Comparison of ENCODE assay signal across 24 cellular contexts in genomic region chr16:55351936-55352335, GRCh38. TPM values are rescaled to one million over a fixed set of nuclear protein-coding genes. Genes with fewer than 3 reads are reported as not detected.
DNase-seq lines count a peak whose midpoint lies in the region; ATAC-seq, FAIRE-seq and TF ChIP-seq lines count a peak whose summit lies in the region.
"Had no signal": no experiment of that assay in that cellular context is flagged by ENCODE, and none has a peak within 500 bp of the region (broad histone marks: within the 10 kb centered on the region; RNA-seq: fewer than 3 reads in every experiment).

No MANE protein-coding gene starts in this region.

- ATAC-seq in HepG2 (peak; percentile 48; the same call in 2 of the 3 replicates), right lobe of liver (no peak)
- no peak for ATAC-seq in activated naive CD8-positive, alpha-beta T cell treated with anti-CD3 and anti-CD28 coated beads, Interleukin-2, amount 50 U/mL, for 24 hours

- no peak overlapping the region for H3K4me3 Mint-ChIP-seq in activated naive CD8-positive, alpha-beta T cell treated with anti-CD3 and anti-CD28 coated beads, Interleukin-2, amount 50 U/mL, for 24 hours
- H3K4me3 Mint-ChIP-seq: B cell; CD4-positive, alpha-beta memory T cell had no signal

- BruUV-seq in HepG2 (replicated peaks; lab: Mats Ljungman, UMichigan) = no TSS peak

- no peak for FAIRE-seq in HepG2 (lab: Jason Lieb, UNC)
- FAIRE-seq: A204.1, G401.6, GM12892, GM19239, H1 had no signal

- peaks cover 17% of the 10 kb centered on the region for H3K27me3 Mint-ChIP-seq in activated naive CD8-positive, alpha-beta T cell treated with anti-CD3 and anti-CD28 coated beads, Interleukin-2, amount 50 U/mL, for 24 hours

- H3K79me2 ChIP-seq in HepG2 (ENCODE audit: insufficient read depth, low read length) = no peaks in the 10 kb centered on the region

- no peaks in the 10 kb centered on the region for H3K9me3 Mint-ChIP-seq in activated naive CD8-positive, alpha-beta T cell treated with anti-CD3 and anti-CD28 coated beads, Interleukin-2, amount 50 U/mL, for 24 hours

- H3K27ac Mint-ChIP-seq in activated naive CD8-positive, alpha-beta T cell treated with anti-CD3 and anti-CD28 coated beads, Interleukin-2, amount 50 U/mL, for 24 hours = no peak overlapping the region
- H3K27ac Mint-ChIP-seq: B cell; CD4-positive, alpha-beta memory T cell had no signal

- CTCF ChIA-PET in HepG2 (lab: Yijun Ruan, JAX; ENCODE audit: low intra/inter-chr PET ratio, low total read pairs) = no interaction called here

- H3K4me1 ChIP-seq in HepG2 (ENCODE audit: insufficient read depth, low read length) (no peaks in the 10 kb centered on the region), right lobe of liver (no peaks in the 10 kb centered on the region)

- intact Hi-C loops in HepG2 (cut with micrococcal nuclease; ENCODE audit: unreplicated experiment) (no loop called here), right lobe of liver (cut with DNase I) (no loop called here)

- no peak overlapping the region for H3K27ac ChIP-seq in HepG2 (ENCODE audit: extremely low read length, insufficient read depth, low read length)
- no peak overlapping the region for H3K27ac ChIP-seq in right lobe of liver
- H3K27ac ChIP-seq: 22Rv1, GM23248 had no signal

- peak; percentile 11 for DNase-seq in HepG2 (ENCODE audit: low spot score)
- DNase-seq in right lobe of liver = no peak
- DNase-seq in ecto neural progenitor cell (ENCODE audit: low spot score) = peak; percentile 22
- peak; percentile 68 for DNase-seq in islet precursor cell
- DNase-seq in activated naive CD8-positive, alpha-beta T cell treated with anti-CD3 and anti-CD28 coated beads, Interleukin-2, amount 50 U/mL, for 24 hours = no peak
- DNase-seq in NCI-H1694 treated with DMSO at 0.1 percent for 48 hours (lab: John Stamatoyannopoulos, UW) = no peak
- DNase-seq in activated effector memory CD4-positive, alpha-beta T cell treated with anti-CD3 and anti-CD28 coated beads, Interleukin-2, amount 50 U/mL, for 16 hours = no peak
- DNase-seq: C1 segment of cervical spinal cord; Calu3; CD4-positive, alpha-beta memory T cell; COR-L47; DMS53; DMS79 treated with DMSO at 0.1 percent for 48 hours; GM23248; H7; HCEC 1CT had no signal

- H3K4me1 Mint-ChIP-seq in activated naive CD8-positive, alpha-beta T cell treated with anti-CD3 and anti-CD28 coated beads, Interleukin-2, amount 50 U/mL, for 24 hours = no peaks in the 10 kb centered on the region
- H3K4me1 Mint-ChIP-seq: CD4-positive, alpha-beta memory T cell had no signal

- H2AFZ ChIP-seq in HepG2 (ENCODE audit: low read length) = no peak overlapping the region
- H2AFZ ChIP-seq: GM23248 had no signal

- no peak overlapping the region for H3K4me3 ChIP-seq in HepG2 (replicated peaks in 1 of 3; ENCODE audit: insufficient read depth in 1 of 3, low read depth in 2 of 3, low read length in 3 of 3)
- H3K4me3 ChIP-seq in right lobe of liver = no peak overlapping the region
- H3K4me3 ChIP-seq: GM23248 had no signal

- H3K36me3 ChIP-seq in HepG2 (replicated peaks in 1 of 2; ENCODE audit: control insufficient read depth in 1 of 2, insufficient read depth in 2 of 2, low read length in 2 of 2) = no peaks in the 10 kb centered on the region
- H3K36me3 ChIP-seq in right lobe of liver = no peaks in the 10 kb centered on the region

- no peaks in the 10 kb centered on the region for H3K36me3 Mint-ChIP-seq in activated naive CD8-positive, alpha-beta T cell treated with anti-CD3 and anti-CD28 coated beads, Interleukin-2, amount 50 U/mL, for 24 hours (ENCODE audit: low read depth)
- H3K36me3 Mint-ChIP-seq: CD4-positive, alpha-beta memory T cell had no signal

- TF ChIP-seq POLR2A in HepG2 (IDR thresholded peaks at IDR 0.05; ENCODE audit: insufficient read depth in 1 of 2, low read depth in 2 of 2, low read length in 2 of 2) (no peak), right lobe of liver (IDR thresholded peaks at IDR 0.05) (no peak)

- no peak for TF ChIP-seq RAD21 in HepG2 (CRISPR knock-in tag; IDR thresholded peaks at IDR 0.05)

- no peak for TF ChIP-seq CTCF in HepG2 (CRISPR knock-in tag; IDR thresholded peaks at IDR 0.05)
- TF ChIP-seq CTCF in right lobe of liver (IDR thresholded peaks at IDR 0.05) = no peak

- 21% methylated on average over 2 of the region's 3 CpGs for WGBS in HepG2 (ENCODE audit: low lambda C conversion rate)
- WGBS in right lobe of liver (ENCODE audit: insufficient coverage, low coverage, low lambda C conversion rate, missing lambda C conversion rate) = 65% methylated on average over 2 of the region's 3 CpGs

- H3K9ac ChIP-seq in HepG2 (ENCODE audit: insufficient read depth, low read depth, low read length) = no peak overlapping the region
- H3K9ac ChIP-seq: GM23248 had no signal

- H3K27me3 ChIP-seq in HepG2 (ENCODE audit: control insufficient read depth in 1 of 2, insufficient read depth in 2 of 2, low read length in 2 of 2) (no peaks in the 10 kb centered on the region; a peak in 1 of 5 replicates), right lobe of liver (no peaks in the 10 kb centered on the region)

- POLR2A ChIA-PET in HepG2 (lab: Yijun Ruan, JAX) = no interaction called here

- no peaks in the 10 kb centered on the region for H3K9me3 ChIP-seq in HepG2 (ENCODE audit: low read length)
- no peaks in the 10 kb centered on the region for H3K9me3 ChIP-seq in right lobe of liver

- in situ Hi-C loops in HepG2 (cut with HindIII; ENCODE audit: extremely low pct_ligation_motif_present, low pct_unique_long_range_greater_than_20kb) = no loop called here

- no peak overlapping the region for H3K4me2 ChIP-seq in HepG2 (ENCODE audit: low read depth, low read length)

- TF ChIP-seq EP300 in HepG2 (IDR thresholded peaks at IDR 0.05; ENCODE audit: low read depth in 2 of 2, low read length in 2 of 2) = no peak
- no peak for TF ChIP-seq EP300 in HepG2 (CRISPR knock-in tag; IDR thresholded peaks at IDR 0.05; ENCODE audit: borderline replicate concordance)

- H4K20me1 ChIP-seq in HepG2 (ENCODE audit: insufficient read depth, low read length) = no peaks in the 10 kb centered on the region

TF ChIP-seq in HepG2, 621 proteins besides CTCF, POLR2A, EP300 and RAD21 (continues in another document):
- no peak for TF ChIP-seq AGO1 (IDR thresholded peaks at IDR 0.05; ENCODE audit: low read depth, low read length, poor library complexity, severe bottlenecking)
- no peak for TF ChIP-seq YY1 (IDR thresholded peaks at IDR 0.05; ENCODE audit: insufficient read depth, insufficient replicate concordance, low read depth, low read length)
- TF ChIP-seq ZNF7 (CRISPR knock-in tag; IDR thresholded peaks at IDR 0.05) = no peak
- TF ChIP-seq ZMAT3 (CRISPR knock-in tag; conservative IDR thresholded peaks at IDR 0.05) = no peak

RNA-seq across cellular contexts. Expression of gene IRX6, which starts 27.9 kb away (rescaled TPM):
- total RNA-seq in HepG2 (2016; rRNA removed; fragmentation: Illumina TruSeq; extraction: Trizol) = not detected in 2 replicates
- not detected in 2 replicates for total RNA-seq in HepG2 (2016; cell fraction: cytosol; rRNA removed; fragmentation: Illumina TruSeq; extraction: Trizol; ENCODE audit: low read depth)
- total RNA-seq in HepG2 (2016; cell fraction: insoluble cytoplasmic fraction; rRNA removed; fragmentation: Illumina TruSeq; extraction: Trizol) = not detected in 2 replicates
- not detected in 2 replicates for total RNA-seq in HepG2 (2016; cell fraction: membrane; rRNA removed; fragmentation: Illumina TruSeq; extraction: Trizol)
- not detected in 2 replicates for total RNA-seq in HepG2 (2016; cell fraction: nucleus; rRNA removed; fragmentation: Illumina TruSeq; extraction: Trizol)
- polyA plus RNA-seq in HepG2 (2011; rRNA removed) = not detected in 2 replicates
- polyA plus RNA-seq in HepG2 (2011; cell fraction: cytosol; rRNA removed) = not detected in 2 replicates
- not detected in 2 replicates for polyA plus RNA-seq in HepG2 (2011; cell fraction: nucleus; rRNA removed)
- not detected in 2 replicates for polyA plus RNA-seq in HepG2 (2012)
- polyA plus RNA-seq in HepG2 (2016; cell fraction: cytosol; fragmentation: Illumina TruSeq; extraction: Trizol; ENCODE audit: low read depth) = not detected in 2 replicates
- polyA plus RNA-seq in HepG2 (2016; cell fraction: insoluble cytoplasmic fraction; fragmentation: Illumina TruSeq; extraction: Trizol; ENCODE audit: low read depth) = not detected in 2 replicates
- not detected in 2 replicates for polyA plus RNA-seq in HepG2 (2016; cell fraction: membrane; fragmentation: Illumina TruSeq; extraction: Trizol; ENCODE audit: low read depth)
- polyA plus RNA-seq in HepG2 (2016; cell fraction: nucleus; fragmentation: Illumina TruSeq; extraction: Trizol; ENCODE audit: insufficient read depth, low read depth) = not detected in 2 replicates
- polyA minus RNA-seq in HepG2 (2011; rRNA and poly(A)+ RNA removed; ENCODE audit: low replicate concordance) = not detected in 2 replicates
- polyA minus RNA-seq in HepG2 (2011; cell fraction: cytosol; rRNA and poly(A)+ RNA removed) = not detected in 2 replicates
- not detected in 2 replicates for polyA minus RNA-seq in HepG2 (2011; cell fraction: nucleus; rRNA and poly(A)+ RNA removed)
- not detected for total RNA-seq in right lobe of liver
- total RNA-seq: Calu3; CD4-positive, alpha-beta memory T cell; GM23248; H7 had no signal
- polyA plus RNA-seq: AG04450; CD4-positive, alpha-beta memory T cell; GM23248; H1 had no signal

Comparison
In these comparisons a context has a peak if more than half of its experiments do, and no peak if none do; other contexts are left out.
1. DNase-seq: peak in HepG2 (single experiment), ecto neural progenitor cell (single experiment) and islet precursor cell (single experiment); none in right lobe of liver (0 of 3), activated naive CD8-positive, alpha-beta T cell treated with anti-CD3 and anti-CD28 coated beads, Interleukin-2, amount 50 U/mL, for 24 hours (single experiment), NCI-H1694 treated with DMSO at 0.1 percent for 48 hours (single experiment) and activated effector memory CD4-positive, alpha-beta T cell treated with anti-CD3 and anti-CD28 coated beads, Interleukin-2, amount 50 U/mL, for 16 hours (single experiment).